In genomic region chr7:32511791-32512190, GRCh38 we compare ENCODE assay signal across 25 cellular contexts. TPM values are rescaled to one million over a fixed set of nuclear protein-coding genes. Genes with fewer than 3 reads are reported as not detected.
A peak's percentile ranks its signal among the peaks of the same experiment; 100 is the strongest.
DNase-seq lines count a peak whose midpoint lies in the region; ATAC-seq and TF ChIP-seq lines count a peak whose summit lies in the region.
"Had no signal": no experiment of that assay in that cellular context is flagged by ENCODE, and none has a peak within 500 bp of the region (broad histone marks: within the 10 kb centered on the region; RNA-seq: fewer than 3 reads in every experiment).

No MANE protein-coding gene starts in this region.

- TF ChIP-seq CTCF in MCF 10A (IDR thresholded peaks at IDR 0.05; ENCODE audit: unreplicated experiment) (no peak), breast epithelium (IDR thresholded peaks at IDR 0.05) (no peak), fibroblast of pulmonary artery (IDR thresholded peaks at IDR 0.05; ENCODE audit: low read length, missing control alignments) (no peak)

- no peaks in the 10 kb centered on the region for H3K27me3 Mint-ChIP-seq in MCF 10A (ENCODE audit: insufficient read depth, unreplicated experiment)
- no peaks in the 10 kb centered on the region for H3K27me3 Mint-ChIP-seq in activated naive CD8-positive, alpha-beta T cell treated with anti-CD3 and anti-CD28 coated beads for 36 hours
- H3K27me3 Mint-ChIP-seq: activated CD4-positive, alpha-beta T cell treated with anti-CD3 and anti-CD28 coated beads, Interleukin-2, amount 10 ng/mL, durations not matched to agents 7 days and 5 days; dendritic cell treated with granulocyte-macrophage colony-stimulating factor and Interleukin-4, amounts not matched to agents 40 ng/mL and 50 ng/mL, for 4 days had no signal

- no peak for TF ChIP-seq POLR2A in breast epithelium (IDR thresholded peaks at IDR 0.05)

- no peaks in the 10 kb centered on the region for H3K9me3 ChIP-seq in breast epithelium
- H3K9me3 ChIP-seq: gastrocnemius medialis, pancreas, thoracic aorta had no signal

- H3K27ac ChIP-seq in breast epithelium, result no peak overlapping the region
- H3K27ac ChIP-seq: brain microvascular endothelial cell, gastrocnemius medialis, pancreas, thoracic aorta had no signal

- H3K27me3 ChIP-seq in breast epithelium, result no peaks in the 10 kb centered on the region
- H3K27me3 ChIP-seq: brain microvascular endothelial cell, gastrocnemius medialis, pancreas had no signal

- H3K4me3 Mint-ChIP-seq in MCF 10A (ENCODE audit: unreplicated experiment), result no peak overlapping the region
- no peak overlapping the region for H3K4me3 Mint-ChIP-seq in activated naive CD8-positive, alpha-beta T cell treated with anti-CD3 and anti-CD28 coated beads for 36 hours
- H3K4me3 Mint-ChIP-seq in stimulated activated effector memory CD8-positive, alpha-beta T cell treated with anti-CD3 and anti-CD28 coated beads, Interleukin-12 subunit alpha, Interleukin-12 subunit beta, amount 100 ng/mL, for 72 hours, result no peak overlapping the region
- H3K4me3 Mint-ChIP-seq: activated CD4-positive, alpha-beta T cell treated with anti-CD3 and anti-CD28 coated beads, Interleukin-2, amount 10 ng/mL, durations not matched to agents 7 days and 5 days; activated naive CD4-positive, alpha-beta T cell treated with anti-CD3 and anti-CD28 coated beads for 36 hours; dendritic cell treated with granulocyte-macrophage colony-stimulating factor and Interleukin-4, amounts not matched to agents 40 ng/mL and 50 ng/mL, for 4 days had no signal

- intact Hi-C loops in MCF 10A (cut with micrococcal nuclease) (no loop called here), breast epithelium (cut with DNase I; ENCODE audit: low total_unique reads) (no loop called here)

- no peaks in the 10 kb centered on the region for H3K9me3 Mint-ChIP-seq in MCF 10A (ENCODE audit: unreplicated experiment)
- peaks cover 1% of the 10 kb centered on the region for H3K9me3 Mint-ChIP-seq in activated naive CD8-positive, alpha-beta T cell treated with anti-CD3 and anti-CD28 coated beads for 36 hours
- H3K9me3 Mint-ChIP-seq in stimulated activated effector memory CD8-positive, alpha-beta T cell treated with anti-CD3 and anti-CD28 coated beads, Interleukin-12 subunit alpha, Interleukin-12 subunit beta, amount 100 ng/mL, for 72 hours, result no peaks in the 10 kb centered on the region

- no peak for ATAC-seq in stimulated activated effector memory CD8-positive, alpha-beta T cell treated with anti-CD3 and anti-CD28 coated beads, Interleukin-12 subunit alpha, Interleukin-12 subunit beta, amount 100 ng/mL, for 72 hours
- ATAC-seq: gastrocnemius medialis, GM12878, pancreas, sciatic nerve had no signal

- H3K4me1 Mint-ChIP-seq in MCF 10A (ENCODE audit: insufficient read depth, unreplicated experiment), result peaks cover 21% of the 10 kb centered on the region
- peaks cover 78% of the 10 kb centered on the region for H3K4me1 Mint-ChIP-seq in activated naive CD8-positive, alpha-beta T cell treated with anti-CD3 and anti-CD28 coated beads for 36 hours
- H3K4me1 Mint-ChIP-seq in stimulated activated effector memory CD8-positive, alpha-beta T cell treated with anti-CD3 and anti-CD28 coated beads, Interleukin-12 subunit alpha, Interleukin-12 subunit beta, amount 100 ng/mL, for 72 hours, result peaks cover 86% of the 10 kb centered on the region

- H3K36me3 Mint-ChIP-seq in MCF 10A (ENCODE audit: insufficient read depth, unreplicated experiment), result peaks cover 38% of the 10 kb centered on the region
- H3K36me3 Mint-ChIP-seq in activated naive CD8-positive, alpha-beta T cell treated with anti-CD3 and anti-CD28 coated beads for 36 hours, result peaks cover 68% of the 10 kb centered on the region
- peaks cover 26% of the 10 kb centered on the region for H3K36me3 Mint-ChIP-seq in stimulated activated effector memory CD8-positive, alpha-beta T cell treated with anti-CD3 and anti-CD28 coated beads, Interleukin-12 subunit alpha, Interleukin-12 subunit beta, amount 100 ng/mL, for 72 hours

- H3K36me3 ChIP-seq in breast epithelium, result no peaks in the 10 kb centered on the region
- H3K36me3 ChIP-seq: brain microvascular endothelial cell, gastrocnemius medialis, pancreas, thoracic aorta had no signal

- H3K27ac Mint-ChIP-seq in MCF 10A (ENCODE audit: low read depth, unreplicated experiment), result peak overlapping the region; percentile 13
- peak overlapping the region; percentile 23 for H3K27ac Mint-ChIP-seq in activated naive CD8-positive, alpha-beta T cell treated with anti-CD3 and anti-CD28 coated beads for 36 hours
- peak overlapping the region; percentile 39 for H3K27ac Mint-ChIP-seq in stimulated activated effector memory CD8-positive, alpha-beta T cell treated with anti-CD3 and anti-CD28 coated beads, Interleukin-12 subunit alpha, Interleukin-12 subunit beta, amount 100 ng/mL, for 72 hours
- H3K27ac Mint-ChIP-seq: activated naive CD4-positive, alpha-beta T cell treated with anti-CD3 and anti-CD28 coated beads for 36 hours; dendritic cell treated with granulocyte-macrophage colony-stimulating factor and Interleukin-4, amounts not matched to agents 40 ng/mL and 50 ng/mL, for 4 days had no signal

- no peak for DNase-seq in MCF 10A (ENCODE audit: unreplicated experiment)
- no peak for DNase-seq in breast epithelium (ENCODE audit: low spot score in 2 of 2)
- no peak for DNase-seq in activated naive CD8-positive, alpha-beta T cell treated with anti-CD3 and anti-CD28 coated beads for 36 hours
- DNase-seq in fibroblast of pulmonary artery (ENCODE audit: low read depth), result peak; percentile 84
- no peak for DNase-seq in stimulated activated effector memory CD8-positive, alpha-beta T cell treated with anti-CD3 and anti-CD28 coated beads, Interleukin-12 subunit alpha, Interleukin-12 subunit beta, amount 100 ng/mL, for 72 hours (ENCODE audit: low spot score in 2 of 2)
- DNase-seq in GM19240 (ENCODE audit: insufficient read length, low spot score), result no peak
- DNase-seq in NCI-H82 (lab: John Stamatoyannopoulos, UW), result no peak
- DNase-seq in HK-2 (ENCODE audit: unreplicated experiment), result no peak
- DNase-seq: activated CD4-positive, alpha-beta T cell treated with anti-CD3 and anti-CD28 coated beads, Interleukin-2, amount 10 ng/mL, durations not matched to agents 7 days and 5 days; activated naive CD4-positive, alpha-beta T cell treated with anti-CD3 and anti-CD28 coated beads for 36 hours; brain microvascular endothelial cell; gastrocnemius medialis; KG1; kidney glomerular epithelial cell; mesenchymal stem cell; MV-4-11; NCI-H1694 treated with DMSO at 0.1 percent for 48 hours; NCI-H774; pancreas; SIG-M5; T-helper 1 cell had no signal

- POLR2A ChIA-PET in MCF 10A (lab: Yijun Ruan, JAX), result no interaction called here

- CTCF ChIA-PET in MCF 10A (lab: Yijun Ruan, JAX), result no interaction called here

- BruUV-seq in MCF 10A (replicated peaks; lab: Mats Ljungman, UMichigan), result no TSS peak

- H3K4me3 ChIP-seq in breast epithelium (no peak overlapping the region), fibroblast of pulmonary artery (replicated peaks; ENCODE audit: low read depth, low read length) (no peak overlapping the region)
- H3K4me3 ChIP-seq: gastrocnemius medialis, GM12878, pancreas, thoracic aorta had no signal

- no peaks in the 10 kb centered on the region for H3K4me1 ChIP-seq in breast epithelium
- H3K4me1 ChIP-seq: gastrocnemius medialis had no signal

RNA-seq across cellular contexts. Expression of gene AVL9, which starts 16.5 kb away (rescaled TPM):
- total RNA-seq in MCF 10A (2022) (38.6 and 39.2 TPM in 2 replicates), breast epithelium (10 to 100 TPM; 27.7 to 54.4 (median 42.3) TPM)
- total RNA-seq in activated naive CD8-positive, alpha-beta T cell treated with anti-CD3 and anti-CD28 coated beads for 36 hours, result 10 to 100 TPM; 56.9 to 59.9 TPM

RNA-seq across cellular contexts. Expression of gene LSM5, which starts 21.6 kb away (rescaled TPM):
- total RNA-seq in MCF 10A (2022) (87.3 and 105 TPM in 2 replicates), breast epithelium (10 to 100 TPM; 19.3 to 20.1 (median 19.8) TPM)
- 100 to 1,000 TPM; 157 to 158 TPM for total RNA-seq in activated naive CD8-positive, alpha-beta T cell treated with anti-CD3 and anti-CD28 coated beads for 36 hours
